In genomic region chr10:7482992-7483391, GRCh38 we compare ENCODE assay signal across 22 cellular contexts.
DNase-seq lines count a peak whose midpoint lies in the region; ATAC-seq, FAIRE-seq and TF ChIP-seq lines count a peak whose summit lies in the region.
"Had no signal": no experiment of that assay in that cellular context is flagged by ENCODE, and none has a peak within 500 bp of the region (broad histone marks: within the 10 kb centered on the region; RNA-seq: fewer than 3 reads in every experiment).

No MANE protein-coding gene starts in this region.

- POLR2A ChIA-PET in activated CD8-positive, alpha-beta T cell treated with anti-CD3 and anti-CD28 coated beads, Interleukin-2, amount 10 ng/mL, durations not matched to agents 7 days and 5 days (lab: Charles Lee): interaction anchor here (0.6 kb wide), 1 partner anchor 33 kb away, joined by 3 read pairs; no protein-coding TSS in a partner anchor

- TF ChIP-seq CTCF in natural killer cell (IDR thresholded peaks at IDR 0.05): no peak
- TF ChIP-seq CTCF in progenitor cell of endocrine pancreas (IDR thresholded peaks at IDR 0.05; ENCODE audit: unreplicated experiment): no peak

- DNase-seq in NK-92 treated with Interleukin-12 subunit alpha and Interleukin-12 subunit beta, amount 100 ng/mL, for 24 hours (lab: John Stamatoyannopoulos, UW): peak; percentile 27
- DNase-seq in NK-92 (lab: John Stamatoyannopoulos, UW; ENCODE audit: unreplicated experiment) (no peak), GM12892 (ENCODE audit: insufficient read length) (no peak), natural killer cell (no peak), progenitor cell of endocrine pancreas (ENCODE audit: low spot score, unreplicated experiment) (no peak), GM19240 (ENCODE audit: insufficient read length, low spot score) (no peak)
- DNase-seq in activated CD8-positive, alpha-beta T cell treated with anti-CD3 and anti-CD28 coated beads, Interleukin-2, amount 10 ng/mL, durations not matched to agents 7 days and 5 days: no peak
- DNase-seq: activated CD4-positive, alpha-beta T cell treated with anti-CD3 and anti-CD28 coated beads, Interleukin-2, amount 50 U/mL, for 4 hours; AML-193; amniotic stem cell; dorsolateral prefrontal cortex; foreskin keratinocyte; HCEC 1CT; hippocampal formation; MG63; NCI-H1694; NCI-H345; sigmoid colon; stimulated activated naive CD4-positive, alpha-beta T cell treated with Interleukin-2 at 50 U/mL for 16 hours had no signal

- H3K27me3 Mint-ChIP-seq in activated CD8-positive, alpha-beta T cell treated with anti-CD3 and anti-CD28 coated beads, Interleukin-2, amount 10 ng/mL, durations not matched to agents 7 days and 5 days (ENCODE audit: low read depth): no peaks in the 10 kb centered on the region
- H3K27me3 Mint-ChIP-seq in natural killer cell (ENCODE audit: low read depth in 2 of 2) (no peaks in the 10 kb centered on the region), progenitor cell of endocrine pancreas (peaks cover 18% of the 10 kb centered on the region)

- intact Hi-C loops in natural killer cell (cut with micrococcal nuclease): loop anchor here (5.0 kb wide), 1 partner anchor 226 kb away; no protein-coding TSS in a partner anchor

- CTCF ChIA-PET in activated CD8-positive, alpha-beta T cell treated with anti-CD3 and anti-CD28 coated beads, Interleukin-2, amount 10 ng/mL, durations not matched to agents 7 days and 5 days (lab: Charles Lee): interaction anchor here (1.5 kb wide), 1 partner anchor 12 kb away, joined by 3 read pairs; no protein-coding TSS in a partner anchor

- peaks cover 61% of the 10 kb centered on the region for H3K36me3 Mint-ChIP-seq in activated CD8-positive, alpha-beta T cell treated with anti-CD3 and anti-CD28 coated beads, Interleukin-2, amount 10 ng/mL, durations not matched to agents 7 days and 5 days (ENCODE audit: low read depth)
- no peaks in the 10 kb centered on the region for H3K36me3 Mint-ChIP-seq in natural killer cell
- H3K36me3 Mint-ChIP-seq in progenitor cell of endocrine pancreas (ENCODE audit: insufficient read depth): no peaks in the 10 kb centered on the region

- H3K4me3 Mint-ChIP-seq in activated CD8-positive, alpha-beta T cell treated with anti-CD3 and anti-CD28 coated beads, Interleukin-2, amount 10 ng/mL, durations not matched to agents 7 days and 5 days: no peak overlapping the region
- H3K4me3 Mint-ChIP-seq in natural killer cell (peak overlapping the region; percentile 25), progenitor cell of endocrine pancreas (ENCODE audit: low read depth) (no peak overlapping the region)
- H3K4me3 Mint-ChIP-seq: type B pancreatic cell had no signal

- peaks cover 10% of the 10 kb centered on the region for H3K9me3 Mint-ChIP-seq in activated CD8-positive, alpha-beta T cell treated with anti-CD3 and anti-CD28 coated beads, Interleukin-2, amount 10 ng/mL, durations not matched to agents 7 days and 5 days (ENCODE audit: insufficient read depth)
- no peaks in the 10 kb centered on the region for H3K9me3 Mint-ChIP-seq in natural killer cell
- H3K9me3 Mint-ChIP-seq in progenitor cell of endocrine pancreas (ENCODE audit: low read depth): peaks cover 5% of the 10 kb centered on the region
- H3K9me3 Mint-ChIP-seq: type B pancreatic cell had no signal

- peak overlapping the region; percentile 97 for H3K27ac Mint-ChIP-seq in activated CD8-positive, alpha-beta T cell treated with anti-CD3 and anti-CD28 coated beads, Interleukin-2, amount 10 ng/mL, durations not matched to agents 7 days and 5 days
- H3K27ac Mint-ChIP-seq in natural killer cell (peak overlapping the region; percentile 97 to 99), progenitor cell of endocrine pancreas (no peak overlapping the region)
- H3K27ac Mint-ChIP-seq: type B pancreatic cell had no signal

- H3K4me1 Mint-ChIP-seq in activated CD8-positive, alpha-beta T cell treated with anti-CD3 and anti-CD28 coated beads, Interleukin-2, amount 10 ng/mL, durations not matched to agents 7 days and 5 days (ENCODE audit: low read depth): peaks cover 89% of the 10 kb centered on the region
- H3K4me1 Mint-ChIP-seq in natural killer cell (peaks cover 79 to 88% of the 10 kb centered on the region in 2 donors), progenitor cell of endocrine pancreas (ENCODE audit: low read depth) (peaks cover 12% of the 10 kb centered on the region)

- ATAC-seq in activated CD8-positive, alpha-beta T cell treated with anti-CD3 and anti-CD28 coated beads, Interleukin-2, amount 10 ng/mL, durations not matched to agents 7 days and 5 days: no peak
- no peak for ATAC-seq in natural killer cell
- ATAC-seq in GM18511 (IDR thresholded peaks at IDR 0.05; ENCODE audit: unreplicated experiment): no peak
- ATAC-seq: foreskin keratinocyte had no signal

- peak; percentile 64 for FAIRE-seq in GM12892 (lab: Jason Lieb, UNC)
- FAIRE-seq: keratinocyte had no signal

- TF ChIP-seq POLR2A in GM12892 (IDR thresholded peaks at IDR 0.05; ENCODE audit: low read depth, low read length): no peak
